In the genomic region with DNA sequence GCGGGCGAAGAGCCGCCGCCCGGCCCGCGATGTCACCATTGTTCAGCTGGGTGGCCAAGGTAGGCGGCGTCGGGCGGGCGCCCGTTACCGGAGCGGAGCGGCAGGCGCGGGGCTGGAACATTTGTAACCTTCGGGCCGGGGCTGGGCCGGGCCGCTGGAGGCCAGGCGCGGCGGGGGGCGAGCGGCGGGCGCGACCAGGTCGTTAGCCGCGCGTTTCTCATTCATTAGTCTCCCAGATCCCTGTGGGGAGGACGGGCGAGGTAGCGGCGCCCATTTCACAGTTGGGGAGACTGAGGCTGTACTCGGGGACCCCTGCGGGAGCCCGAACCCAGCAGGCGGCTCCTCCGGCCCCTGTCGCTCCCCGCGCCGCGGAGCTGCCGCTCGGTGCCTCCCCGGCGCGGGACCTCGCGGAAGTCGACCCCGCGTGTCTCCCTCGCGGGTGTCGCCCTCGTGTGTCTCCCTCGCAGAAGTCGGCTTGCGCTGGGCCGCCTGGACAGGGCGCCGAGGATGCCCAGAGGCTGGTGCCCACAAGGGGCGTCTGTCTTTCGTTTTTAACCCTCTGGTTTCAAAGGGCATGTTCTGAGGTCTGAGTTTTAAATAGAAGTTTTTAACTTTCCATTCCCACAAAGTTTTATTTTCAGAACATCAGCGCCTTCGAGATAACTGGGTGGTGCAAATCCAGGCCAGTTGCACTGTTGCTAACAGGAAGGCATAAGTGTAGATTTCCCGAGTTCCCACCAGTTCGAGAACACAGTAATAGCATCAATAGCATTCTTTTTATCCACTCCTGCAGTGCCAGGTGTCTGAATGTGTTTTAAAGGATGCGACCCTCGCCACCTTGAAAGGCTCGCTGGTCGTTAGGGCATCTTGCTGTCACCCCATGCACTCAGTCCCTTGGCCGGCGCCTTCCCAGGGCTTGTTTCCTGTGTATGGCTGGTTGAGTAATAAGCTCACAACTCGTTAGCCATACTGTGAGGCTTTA, we compare ENCODE assay signal across 8 cellular contexts. TPM values are rescaled to one million over a fixed set of nuclear protein-coding genes. Genes with fewer than 3 reads are reported as not detected.
DNase-seq lines count a peak whose midpoint lies in the region; ATAC-seq and TF ChIP-seq lines count a peak whose summit lies in the region.

No MANE protein-coding gene starts in this region.

- peaks cover 35% of the 10 kb centered on the region; the same call in 1 of the 2 replicates for H3K79me2 ChIP-seq in SK-N-SH (ENCODE audit: insufficient read depth)

- H3K4me3 ChIP-seq in CD8-positive, alpha-beta T cell (ENCODE audit: low read depth, low read length): peak overlapping the region; percentile 48
- H3K4me3 ChIP-seq in SK-N-SH (ENCODE audit: low read depth in 2 of 2, low read length in 1 of 2) (peak overlapping the region; percentile 75 to 77), thyroid gland (replicated peaks in 1 of 3) (peak overlapping the region; percentile 81 to 91 (median 83))

- H4K20me1 ChIP-seq in SK-N-SH (ENCODE audit: insufficient read depth): no peaks in the 10 kb centered on the region

- peak; percentile 65 for TF ChIP-seq CTCF in CD8-positive, alpha-beta T cell (IDR thresholded peaks at IDR 0.05)
- TF ChIP-seq CTCF in SK-N-SH (IDR thresholded peaks at IDR 0.05): peak; percentile 72
- peak; percentile 76 for TF ChIP-seq CTCF in osteocyte (IDR thresholded peaks at IDR 0.05)
- peak; percentile 36 to 71 (median 60) for TF ChIP-seq CTCF in thyroid gland (IDR thresholded peaks at IDR 0.05)

- CTCF ChIA-PET in CD8-positive, alpha-beta T cell (lab: Charles Lee): interaction anchor here (0.7 to 2.8 kb wide), 17 partner anchors 10 to 763 kb away, joined by 3 to 13 read pairs (median 3); a partner anchor contains a TSS
- CTCF ChIA-PET in SK-N-SH (lab: Yijun Ruan, JAX): interaction anchor here (0.7 to 2.0 kb wide), 12 partner anchors 9 to 375 kb away, joined by 3 to 7 read pairs (median 4); a partner anchor contains a TSS

- no peak for TF ChIP-seq POLR2A in thyroid gland (IDR thresholded peaks at IDR 0.05)

- ATAC-seq in CD8-positive, alpha-beta T cell: peak; percentile 73
- ATAC-seq in GM19328 (IDR thresholded peaks at IDR 0.05; ENCODE audit: unreplicated experiment) (peak; percentile 59), HG03457 (IDR thresholded peaks at IDR 0.05; ENCODE audit: unreplicated experiment) (peak; percentile 60)

- H3K27me3 ChIP-seq in CD8-positive, alpha-beta T cell (ENCODE audit: insufficient read depth, low read length): no peaks in the 10 kb centered on the region
- no peaks in the 10 kb centered on the region for H3K27me3 ChIP-seq in SK-N-SH (ENCODE audit: insufficient read depth)
- no peaks in the 10 kb centered on the region for H3K27me3 ChIP-seq in thyroid gland

- no peaks in the 10 kb centered on the region for H3K36me3 ChIP-seq in CD8-positive, alpha-beta T cell (ENCODE audit: insufficient read depth, low read length)
- H3K36me3 ChIP-seq in SK-N-SH (replicated peaks in 1 of 2; ENCODE audit: control insufficient read depth in 1 of 2, insufficient read depth in 2 of 2, low read length in 1 of 2): no peaks in the 10 kb centered on the region
- no peaks in the 10 kb centered on the region for H3K36me3 ChIP-seq in thyroid gland

- H3K4me1 Mint-ChIP-seq in CD8-positive, alpha-beta T cell (ENCODE audit: low read depth): peaks cover 29% of the 10 kb centered on the region
- peaks cover 47% of the 10 kb centered on the region for H3K4me1 Mint-ChIP-seq in activated naive CD4-positive, alpha-beta T cell treated with anti-CD3 and anti-CD28 coated beads, Interleukin-2, amount 50 U/mL, for 24 hours
- H3K4me1 Mint-ChIP-seq in osteocyte (ENCODE audit: unreplicated experiment): peaks cover 35% of the 10 kb centered on the region

- peak overlapping the region; percentile 92 for H3K4me2 ChIP-seq in SK-N-SH

- peak overlapping the region; percentile 77 for H3K9ac ChIP-seq in SK-N-SH

- H3K36me3 Mint-ChIP-seq in CD8-positive, alpha-beta T cell: peaks cover 2% of the 10 kb centered on the region
- H3K36me3 Mint-ChIP-seq in activated naive CD4-positive, alpha-beta T cell treated with anti-CD3 and anti-CD28 coated beads, Interleukin-2, amount 50 U/mL, for 24 hours: no peaks in the 10 kb centered on the region
- H3K36me3 Mint-ChIP-seq in osteocyte (ENCODE audit: unreplicated experiment): no peaks in the 10 kb centered on the region

- WGBS in SK-N-SH (ENCODE audit: low lambda C conversion rate): 28% methylated on average over 25 of the region's 81 CpGs
- 2 to 12% methylated on average over 14 to 59 of the region's 81 CpGs for WGBS in thyroid gland, 2 donors

- no peaks in the 10 kb centered on the region for H3K9me2 ChIP-seq in SK-N-SH

- H3K4me1 ChIP-seq in CD8-positive, alpha-beta T cell (ENCODE audit: insufficient read depth, low read length): peaks cover 18% of the 10 kb centered on the region
- peaks cover 8 to 9% of the 10 kb centered on the region in 2 experiments; a peak in 2 of 4 replicates for H3K4me1 ChIP-seq in SK-N-SH (ENCODE audit: control insufficient read depth in 1 of 2, insufficient read depth in 2 of 2, low read depth in 1 of 2, low read length in 1 of 2)
- peaks cover 32 to 40% of the 10 kb centered on the region in 2 donors for H3K4me1 ChIP-seq in thyroid gland

- intact Hi-C loops in CD8-positive, alpha-beta T cell (cut with DNase I, micrococcal nuclease): loop anchor here (1.0 to 10.0 kb wide), 9 partner anchors 60 to 1207 kb away; a partner anchor contains a TSS
- intact Hi-C loops in thyroid gland (cut with DNase I): loop anchor here (5.0 kb wide), 1 partner anchor 40 kb away; no protein-coding TSS in a partner anchor

- peak overlapping the region; percentile 57 for H3K27ac ChIP-seq in CD8-positive, alpha-beta T cell (ENCODE audit: low read depth, low read length)
- H3K27ac ChIP-seq in SK-N-SH (ENCODE audit: low read depth in 2 of 2, low read length in 1 of 2) (0 out of 4 replicates have a peak overlapping the region, but pooled peaks of 1 of the 2 experiments have one; percentile 13), thyroid gland (peak overlapping the region; percentile 91 to 97 (median 94))

- H2AFZ ChIP-seq in SK-N-SH (ENCODE audit: low read depth): peak overlapping the region; percentile 86

- POLR2A ChIA-PET in CD8-positive, alpha-beta T cell (lab: Charles Lee): interaction anchor here (1.0 to 1.4 kb wide), 2 partner anchors 26 to 151 kb away, joined by 3 to 7 read pairs; a partner anchor contains a TSS
- POLR2A ChIA-PET in SK-N-SH (lab: Yijun Ruan, JAX): no interaction called here

- H3F3A ChIP-seq in SK-N-SH (replicated peaks; ENCODE audit: insufficient read depth): peaks cover 15% of the 10 kb centered on the region

- peak overlapping the region; percentile 87 for H3K4me3 Mint-ChIP-seq in CD8-positive, alpha-beta T cell
- H3K4me3 Mint-ChIP-seq in activated naive CD4-positive, alpha-beta T cell treated with anti-CD3 and anti-CD28 coated beads, Interleukin-2, amount 50 U/mL, for 24 hours: peak overlapping the region; percentile 86
- H3K4me3 Mint-ChIP-seq in osteocyte (ENCODE audit: unreplicated experiment): peak overlapping the region; percentile 80

- TF ChIP-seq EP300 in SK-N-SH (IDR thresholded peaks at IDR 0.05; ENCODE audit: borderline replicate concordance in 1 of 2, low read depth in 1 of 2, low read length in 1 of 2): no peak

- no peaks in the 10 kb centered on the region for H3K9me3 ChIP-seq in CD8-positive, alpha-beta T cell (ENCODE audit: low read length)
- no peaks in the 10 kb centered on the region for H3K9me3 ChIP-seq in SK-N-SH
- H3K9me3 ChIP-seq in thyroid gland: no peaks in the 10 kb centered on the region

- no peaks in the 10 kb centered on the region for H3K27me3 Mint-ChIP-seq in CD8-positive, alpha-beta T cell (ENCODE audit: low read depth)
- H3K27me3 Mint-ChIP-seq in activated naive CD4-positive, alpha-beta T cell treated with anti-CD3 and anti-CD28 coated beads, Interleukin-2, amount 50 U/mL, for 24 hours: no peaks in the 10 kb centered on the region
- H3K27me3 Mint-ChIP-seq in osteocyte (ENCODE audit: unreplicated experiment): no peaks in the 10 kb centered on the region

- no peaks in the 10 kb centered on the region for H3K9me3 Mint-ChIP-seq in CD8-positive, alpha-beta T cell
- H3K9me3 Mint-ChIP-seq in activated naive CD4-positive, alpha-beta T cell treated with anti-CD3 and anti-CD28 coated beads, Interleukin-2, amount 50 U/mL, for 24 hours: no peaks in the 10 kb centered on the region
- no peaks in the 10 kb centered on the region for H3K9me3 Mint-ChIP-seq in osteocyte (ENCODE audit: unreplicated experiment)

- TF ChIP-seq RAD21 in SK-N-SH (IDR thresholded peaks at IDR 0.05; ENCODE audit: low read length): peak; percentile 48

- DNase-seq in CD8-positive, alpha-beta T cell: peak; percentile 48 to 82 (median 75)
- DNase-seq in SK-N-SH (peak; percentile 79), glomerular visceral epithelial cell (ENCODE audit: extremely low spot score) (peak; percentile 76), osteocyte (ENCODE audit: extremely low spot score, unreplicated experiment) (peak; percentile 91), thyroid gland (peak; percentile 73 to 80)

- peak overlapping the region; percentile 74 for H3K27ac Mint-ChIP-seq in CD8-positive, alpha-beta T cell
- H3K27ac Mint-ChIP-seq in activated naive CD4-positive, alpha-beta T cell treated with anti-CD3 and anti-CD28 coated beads, Interleukin-2, amount 50 U/mL, for 24 hours: peak overlapping the region; percentile 82
- H3K27ac Mint-ChIP-seq in osteocyte (ENCODE audit: unreplicated experiment): peak overlapping the region; percentile 80

TF ChIP-seq in SK-N-SH, 30 proteins besides CTCF, POLR2A, EP300 and RAD21 (continues in another document):
- TF ChIP-seq NRF1 (IDR thresholded peaks at IDR 0.05; ENCODE audit: low read depth, low read length) (no peak), GATA2 (CRISPR knock-in tag; IDR thresholded peaks at IDR 0.05) (no peak), MXI1 (IDR thresholded peaks at IDR 0.05; ENCODE audit: low read depth, low read length) (no peak), FOSL2 (IDR thresholded peaks at IDR 0.05; ENCODE audit: borderline replicate concordance, low read depth) (no peak), GABPA (IDR thresholded peaks at IDR 0.05; ENCODE audit: low read depth) (no peak)
- TF ChIP-seq, protein P1, sequence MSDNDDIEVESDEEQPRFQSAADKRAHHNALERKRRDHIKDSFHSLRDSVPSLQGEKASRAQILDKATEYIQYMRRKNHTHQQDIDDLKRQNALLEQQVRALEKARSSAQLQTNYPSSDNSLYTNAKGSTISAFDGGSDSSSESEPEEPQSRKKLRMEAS (IDR thresholded peaks at IDR 0.05; ENCODE audit: low read depth): peak; percentile 80

RNA-seq across cellular contexts. Expression of a gene that starts 17.6 kb away (rescaled TPM):
- total RNA-seq in CD8-positive, alpha-beta T cell: 1 to 10 TPM in 1 of 2 experiments, under 1 TPM in 1; 0.98 to 1.4 TPM
- not detected in 2 replicates for polyA plus RNA-seq in SK-N-SH (2012; rRNA removed)
- polyA plus RNA-seq in SK-N-SH (2012; cell fraction: cytosol; rRNA removed): not detected in 2 replicates
- polyA plus RNA-seq in SK-N-SH (2012; cell fraction: nucleus; rRNA removed): not detected in 2 replicates
- total RNA-seq in osteocyte (not detected in 2 replicates), thyroid gland (1 to 10 TPM in 1 of 4 donors, not detected in 3; 2.0 TPM)
